18 cellular contexts compared by ENCODE assay signal in the genomic region with DNA sequence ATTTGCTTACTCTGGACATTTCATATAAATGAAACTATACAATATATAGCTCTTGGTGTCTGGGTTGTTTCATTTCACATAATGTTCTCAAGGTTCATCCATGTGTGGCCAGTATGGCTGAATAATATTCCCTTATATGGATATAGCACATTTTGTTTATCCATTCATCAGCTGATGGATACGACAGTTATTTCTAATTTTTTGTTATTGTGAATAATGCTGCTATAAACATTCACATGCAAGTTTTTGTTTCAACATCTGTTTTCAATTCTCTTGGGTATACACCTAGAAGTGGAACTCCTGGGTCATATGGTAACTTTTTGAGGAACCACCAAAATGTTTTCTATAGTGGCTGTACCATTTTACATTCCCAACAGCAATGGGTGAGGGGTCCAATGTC.
DNase-seq lines count a peak whose midpoint lies in the region; ATAC-seq and TF ChIP-seq lines count a peak whose summit lies in the region.
"Had no signal": no experiment of that assay in that cellular context is flagged by ENCODE, and none has a peak within 500 bp of the region (broad histone marks: within the 10 kb centered on the region; RNA-seq: fewer than 3 reads in every experiment).

No MANE protein-coding gene starts in this region.

- POLR2A ChIA-PET in Panc1 (lab: Charles Lee): no interaction called here

- peaks cover 29% of the 10 kb centered on the region for H3K4me1 Mint-ChIP-seq in GM23338
- H3K4me1 Mint-ChIP-seq in stimulated activated memory B cell treated with anti-CD40 and anti-IgM and Interleukin-4, amounts not matched to agents 10 μg/mL and 1 μg/mL and 100 μg/mL, for 72 hours: peaks cover 9% of the 10 kb centered on the region
- no peaks in the 10 kb centered on the region for H3K4me1 Mint-ChIP-seq in Calu3 (ENCODE audit: low read depth, unreplicated experiment)

- H3K36me3 ChIP-seq in GM23338 (ENCODE audit: insufficient read depth): no peaks in the 10 kb centered on the region
- H3K36me3 ChIP-seq in Panc1 (ENCODE audit: control insufficient read depth, insufficient read depth, low read length): no peaks in the 10 kb centered on the region
- H3K36me3 ChIP-seq in neuronal stem cell (replicated peaks in 1 of 2; ENCODE audit: control insufficient read depth in 2 of 2, insufficient read depth in 2 of 2, low read length in 2 of 2): peaks cover 0 to 6% of the 10 kb centered on the region in 2 donors
- H3K36me3 ChIP-seq: SJCRH30 had no signal

- H3K27me3 ChIP-seq in GM23338 (ENCODE audit: insufficient read depth): no peaks in the 10 kb centered on the region
- no peaks in the 10 kb centered on the region for H3K27me3 ChIP-seq in Panc1 (ENCODE audit: control insufficient read depth, insufficient read depth, low read length)
- no peaks in the 10 kb centered on the region for H3K27me3 ChIP-seq in neuronal stem cell (ENCODE audit: control insufficient read depth in 3 of 3, insufficient read depth in 3 of 3, low read depth in 1 of 3, low read length in 3 of 3)
- H3K27me3 ChIP-seq: SJCRH30 had no signal

- no peak for TF ChIP-seq CTCF in GM23338 (conservative IDR thresholded peaks at IDR 0.05; ENCODE audit: low read depth in 2 of 2)
- no peak for TF ChIP-seq CTCF in Panc1 (IDR thresholded peaks at IDR 0.05)
- no peak for TF ChIP-seq CTCF in fibroblast of mammary gland (conservative IDR thresholded peaks at IDR 0.05; ENCODE audit: control insufficient read depth, insufficient read depth, low read depth, low read length)
- TF ChIP-seq CTCF in Calu3 (IDR thresholded peaks at IDR 0.05; ENCODE audit: unreplicated experiment): no peak

- H3K79me1 ChIP-seq in neuronal stem cell (ENCODE audit: low read depth, low read length): no peaks in the 10 kb centered on the region

- no peak for ATAC-seq in GM23338
- no peak for ATAC-seq in Panc1
- ATAC-seq in stimulated activated memory B cell treated with anti-CD40 and anti-IgM and Interleukin-4, amounts not matched to agents 10 μg/mL and 1 μg/mL and 100 μg/mL, for 72 hours: no peak
- no peak for ATAC-seq in GM18907 (IDR thresholded peaks at IDR 0.05; ENCODE audit: unreplicated experiment)

- H2AK5ac ChIP-seq in neuronal stem cell (ENCODE audit: low read depth, low read length): no peak overlapping the region

- peaks cover 2% of the 10 kb centered on the region; the same call in 1 of the 3 replicates for H3K36me3 Mint-ChIP-seq in GM23338 (ENCODE audit: low read depth)
- peaks cover 28% of the 10 kb centered on the region for H3K36me3 Mint-ChIP-seq in stimulated activated memory B cell treated with anti-CD40 and anti-IgM and Interleukin-4, amounts not matched to agents 10 μg/mL and 1 μg/mL and 100 μg/mL, for 72 hours
- H3K36me3 Mint-ChIP-seq in Calu3 (ENCODE audit: insufficient read depth, unreplicated experiment): no peaks in the 10 kb centered on the region

- DNase-seq in GM23338 (ENCODE audit: low spot score): no peak
- no peak for DNase-seq in Panc1 (ENCODE audit: low read depth, low spot score)
- peak; percentile 44 for DNase-seq in fibroblast of mammary gland (ENCODE audit: low read depth)
- no peak for DNase-seq in putamen (ENCODE audit: low spot score)
- no peak for DNase-seq in Calu3
- no peak for DNase-seq in neuronal stem cell (ENCODE audit: low spot score)
- DNase-seq: ACHN, DMS 273 treated with DMSO at 0.1 percent for 48 hours, NCI-H1048, NCI-H1436, NCI-H1930, NCI-H345, NCI-H524 treated with DMSO at 0.1 percent for 48 hours, SJCRH30, SW 1271 had no signal

- in situ Hi-C loops in Panc1 (cut with HindIII; ENCODE audit: low pct_unique_long_range_greater_than_20kb, low sequenced_read_pairs): no loop called here

- no peak overlapping the region for H2BK120ac ChIP-seq in neuronal stem cell (ENCODE audit: low read depth, low read length)

- H3K14ac ChIP-seq in neuronal stem cell (ENCODE audit: low read length): no peak overlapping the region

- H3K27me3 Mint-ChIP-seq in GM23338 (ENCODE audit: insufficient read depth, low read depth, poor library complexity) (peaks cover 2% of the 10 kb centered on the region), Calu3 (ENCODE audit: unreplicated experiment) (no peaks in the 10 kb centered on the region)
- no peaks in the 10 kb centered on the region for H3K27me3 Mint-ChIP-seq in stimulated activated memory B cell treated with anti-CD40 and anti-IgM and Interleukin-4, amounts not matched to agents 10 μg/mL and 1 μg/mL and 100 μg/mL, for 72 hours

- 0 out of 2 replicates have a peak overlapping the region, but pooled peaks have one; percentile 28 for H3K4me2 ChIP-seq in GM23338
- no peak overlapping the region for H3K4me2 ChIP-seq in neuronal stem cell (ENCODE audit: insufficient read depth, low read length, poor library complexity, severe bottlenecking)
- H3K4me2 ChIP-seq: KMS-11 had no signal

- TSS peak; percentile 23 for BruUV-seq in Panc1 (replicated peaks; lab: Mats Ljungman, UMichigan)
- BruUV-seq in Calu3 (replicated peaks; lab: Mats Ljungman, UMichigan): no TSS peak

- H3K18ac ChIP-seq in neuronal stem cell (ENCODE audit: low read length): no peak overlapping the region

- no peak overlapping the region for H3K23ac ChIP-seq in neuronal stem cell (ENCODE audit: low read depth, low read length, poor library complexity)

- H2AFZ ChIP-seq in GM23338 (no peak overlapping the region), neuronal stem cell (ENCODE audit: low read length) (no peak overlapping the region)

- H3K4me3 Mint-ChIP-seq in GM23338 (no peak overlapping the region), Calu3 (ENCODE audit: low read depth, unreplicated experiment) (no peak overlapping the region)
- H3K4me3 Mint-ChIP-seq in stimulated activated memory B cell treated with anti-CD40 and anti-IgM and Interleukin-4, amounts not matched to agents 10 μg/mL and 1 μg/mL and 100 μg/mL, for 72 hours: no peak overlapping the region

- no peaks in the 10 kb centered on the region for H4K20me1 ChIP-seq in GM23338 (replicated peaks; ENCODE audit: insufficient read depth)

- no peak overlapping the region for H3K4ac ChIP-seq in neuronal stem cell (ENCODE audit: low read length)

- no peaks in the 10 kb centered on the region for H3K9me3 Mint-ChIP-seq in GM23338
- H3K9me3 Mint-ChIP-seq in stimulated activated memory B cell treated with anti-CD40 and anti-IgM and Interleukin-4, amounts not matched to agents 10 μg/mL and 1 μg/mL and 100 μg/mL, for 72 hours: no peaks in the 10 kb centered on the region
- H3K9me3 Mint-ChIP-seq in Calu3 (ENCODE audit: low read depth, unreplicated experiment): no peaks in the 10 kb centered on the region

- H3K4me1 ChIP-seq in GM23338 (ENCODE audit: insufficient read depth) (peaks cover 33% of the 10 kb centered on the region), Panc1 (ENCODE audit: control insufficient read depth, insufficient read depth, low read length) (no peaks in the 10 kb centered on the region), neuronal stem cell (ENCODE audit: control insufficient read depth in 2 of 2, insufficient read depth in 1 of 2, low read depth in 1 of 2, low read length in 2 of 2) (peaks cover 5% of the 10 kb centered on the region in 2 donors)
- H3K4me1 ChIP-seq: SJCRH30 had no signal

- H3K9ac ChIP-seq in neuronal stem cell (ENCODE audit: low read depth, low read length, poor library complexity): no peak overlapping the region
- H3K9ac ChIP-seq: KMS-11 had no signal

- H3K9me3 ChIP-seq in Panc1 (ENCODE audit: control insufficient read depth, insufficient read depth, low read depth, low read length) (no peaks in the 10 kb centered on the region), neuronal stem cell (replicated peaks in 1 of 2; ENCODE audit: control insufficient read depth in 2 of 2, insufficient read depth in 1 of 2, low read depth in 1 of 2, low read length in 2 of 2) (no peaks in the 10 kb centered on the region)
- H3K9me3 ChIP-seq: SJCRH30 had no signal

- H3K4me3 ChIP-seq in GM23338 (no peak overlapping the region), Panc1 (ENCODE audit: low read depth in 2 of 2, low read length in 2 of 2) (no peak overlapping the region), fibroblast of mammary gland (ENCODE audit: control insufficient read depth, low read depth, low read length) (no peak overlapping the region), neuronal stem cell (ENCODE audit: low read length in 2 of 2) (no peak overlapping the region)
- H3K4me3 ChIP-seq: SJCRH30 had no signal

- intact Hi-C loops in Panc1 (cut with micrococcal nuclease; ENCODE audit: unreplicated experiment): no loop called here
- intact Hi-C loops in Calu3 (cut with micrococcal nuclease; ENCODE audit: unreplicated experiment): no loop called here

- H3K9me2 ChIP-seq in GM23338 (ENCODE audit: insufficient read depth): no peaks in the 10 kb centered on the region

- H2BK15ac ChIP-seq in neuronal stem cell (ENCODE audit: low read length): no peak overlapping the region

- H3K27ac ChIP-seq in GM23338 (ENCODE audit: low read depth) (no peak overlapping the region), Panc1 (ENCODE audit: low read length) (no peak overlapping the region), neuronal stem cell (replicated peaks; ENCODE audit: low read length) (no peak overlapping the region)
- H3K27ac ChIP-seq: KMS-11, SJCRH30 had no signal

- WGBS in neuronal stem cell (ENCODE audit: extremely low coverage in 2 of 2, insufficient read length in 2 of 2, insufficient replicate concordance in 1 of 2), 2 donors: no CpG with 5 or more reads among the region's 1 CpG

- H2BK5ac ChIP-seq in neuronal stem cell (ENCODE audit: low read length): no peak overlapping the region

- H3K79me2 ChIP-seq in GM23338 (replicated peaks; ENCODE audit: insufficient read depth): no peaks in the 10 kb centered on the region

- no peak overlapping the region for H3K27ac Mint-ChIP-seq in GM23338
- H3K27ac Mint-ChIP-seq in stimulated activated memory B cell treated with anti-CD40 and anti-IgM and Interleukin-4, amounts not matched to agents 10 μg/mL and 1 μg/mL and 100 μg/mL, for 72 hours: peak overlapping the region; percentile 26
- no peak overlapping the region for H3K27ac Mint-ChIP-seq in Calu3 (ENCODE audit: unreplicated experiment)

- H4K8ac ChIP-seq in neuronal stem cell (ENCODE audit: low read depth, low read length): no peak overlapping the region

- no peak overlapping the region for H2BK12ac ChIP-seq in neuronal stem cell (ENCODE audit: low read length)

- H4K91ac ChIP-seq in neuronal stem cell (ENCODE audit: low read depth, low read length, poor library complexity): no peak overlapping the region

- H3F3A ChIP-seq in GM23338 (replicated peaks; ENCODE audit: low read depth): no peaks in the 10 kb centered on the region

- CTCF ChIA-PET in Panc1 (lab: Charles Lee) (no interaction called here), Calu3 (lab: Charles Lee) (interaction anchor here (1.0 kb wide), 1 partner anchor 27 kb away, joined by 3 read pairs; no protein-coding TSS in a partner anchor)

TF ChIP-seq in GM23338, 12 proteins besides CTCF, POLR2A, EP300 and RAD21 (continues in another document):
- TF ChIP-seq STAT1 (IDR thresholded peaks at IDR 0.05; ENCODE audit: unreplicated experiment) (no peak), EZH2phosphoT487 (IDR thresholded peaks at IDR 0.05; ENCODE audit: unreplicated experiment) (no peak), ZNF331 (CRISPR knock-in tag; IDR thresholded peaks at IDR 0.05; ENCODE audit: low read depth) (no peak), CREB1 (CRISPR knock-in tag; IDR thresholded peaks at IDR 0.05; ENCODE audit: low read depth) (no peak), POLR2AphosphoS5 (IDR thresholded peaks at IDR 0.05; ENCODE audit: low read depth) (no peak)
